9 cellular contexts compared by ENCODE assay signal in genomic region chr19:57664269-57665127, GRCh38. TPM values are rescaled to one million over a fixed set of nuclear protein-coding genes. Genes with fewer than 3 reads are reported as not detected.
A peak's percentile ranks its signal among the peaks of the same experiment; 100 is the strongest.
DNase-seq lines count a peak whose midpoint lies in the region; FAIRE-seq and TF ChIP-seq lines count a peak whose summit lies in the region.
"Had no signal": no experiment of that assay in that cellular context is flagged by ENCODE, and none has a peak within 500 bp of the region (broad histone marks: within the 10 kb centered on the region; RNA-seq: fewer than 3 reads in every experiment).

No MANE protein-coding gene starts in this region.

- no peaks in the 10 kb centered on the region for H4K20me1 ChIP-seq in PC-9 (ENCODE audit: insufficient read depth)

- H3K4me2 ChIP-seq in PC-9: peak overlapping the region; percentile 98

- TF ChIP-seq CTCF in PC-9 (conservative IDR thresholded peaks at IDR 0.05) (no peak), coronary artery (IDR thresholded peaks at IDR 0.05) (no peak), kidney epithelial cell (IDR thresholded peaks at IDR 0.05; ENCODE audit: insufficient read depth, low read length, poor library complexity, severe bottlenecking) (no peak)

- H2AFZ ChIP-seq in PC-9: peak overlapping the region; percentile 89

- CTCF ChIA-PET in PC-9 (lab: Charles Lee): no interaction called here

- POLR2A ChIA-PET in PC-9 (lab: Charles Lee; ENCODE audit: unreplicated experiment): interaction anchor here (0.5 to 0.7 kb wide), 5 partner anchors 8 to 464 kb away, joined by 3 to 35 read pairs (median 5); no protein-coding TSS in a partner anchor

- 0 out of 2 replicates have a peak, but pooled peaks cover 8% of the 10 kb centered on the region for H3F3A ChIP-seq in PC-9 (ENCODE audit: insufficient read depth, low read depth)

- WGBS in small intestine, 3 donors: 3 to 7% (median 5%) methylated on average over 44 to 64 of the region's 64 CpGs

- no TSS peak for BruUV-seq in PC-9 (replicated peaks; lab: Mats Ljungman, UMichigan)

- no peaks in the 10 kb centered on the region for H3K36me3 ChIP-seq in PC-9 (ENCODE audit: low read depth)
- H3K36me3 ChIP-seq in kidney epithelial cell (ENCODE audit: control insufficient read depth, insufficient read depth, low read length): no peaks in the 10 kb centered on the region
- H3K36me3 ChIP-seq in small intestine (ENCODE audit: control insufficient read depth in 2 of 2, insufficient read depth in 2 of 2, low read length in 2 of 2): no peaks in the 10 kb centered on the region

- no peaks in the 10 kb centered on the region for H3K79me2 ChIP-seq in PC-9 (ENCODE audit: low read depth)

- H3K4me3 ChIP-seq in PC-9: peak overlapping the region; percentile 70
- peak overlapping the region; percentile 71 for H3K4me3 ChIP-seq in coronary artery
- H3K4me3 ChIP-seq in kidney epithelial cell (ENCODE audit: low read depth, low read length): peak overlapping the region; percentile 48
- H3K4me3 ChIP-seq in small intestine (ENCODE audit: low read depth in 1 of 2, low read length in 2 of 2): peak overlapping the region in 1 of 2 donors; percentile 48

- H3K9me3 ChIP-seq in PC-9 (ENCODE audit: insufficient read depth, low read depth) (no peaks in the 10 kb centered on the region), small intestine (ENCODE audit: control insufficient read depth, low read depth) (no peaks in the 10 kb centered on the region)

- no peak for FAIRE-seq in small intestine (lab: Jason Lieb, UNC)

- H3K27me3 ChIP-seq in PC-9 (ENCODE audit: insufficient read depth, low read depth): peaks cover 46% of the 10 kb centered on the region
- no peaks in the 10 kb centered on the region for H3K27me3 ChIP-seq in kidney epithelial cell (ENCODE audit: control insufficient read depth, insufficient read depth, low read length)
- H3K27me3 ChIP-seq in small intestine (ENCODE audit: control insufficient read depth in 2 of 2, insufficient read depth in 2 of 2, low read length in 2 of 2): peaks cover 0 to 4% of the 10 kb centered on the region in 2 donors

- DNase-seq in stimulated activated CD4-positive, alpha-beta T cell treated with anti-CD3 and anti-CD28 coated beads, Interleukin-15, amount 100 ng/mL, for 24 hours: peak; percentile 23
- DNase-seq in stimulated activated CD4-positive, alpha-beta T cell treated with anti-CD3 and anti-CD28 coated beads, Interleukin-4, amount 100 ng/mL, for 1 hour: no peak
- DNase-seq in PC-9 (peak; percentile 38 to 49), coronary artery (ENCODE audit: low spot score) (no peak), kidney epithelial cell (ENCODE audit: low read depth) (no peak), small intestine (peak; percentile 37), NOMO-1 treated with DMSO at 0.1 percent for 48 hours (lab: John Stamatoyannopoulos, UW; ENCODE audit: unreplicated experiment) (no peak)
- DNase-seq in activated CD4-positive, CD25-positive, alpha-beta regulatory T cell treated with anti-CD3 and anti-CD28 coated beads, Interleukin-2, amount 50 U/mL, for 72 hours: no peak

- intact Hi-C loops in PC-9 (cut with micrococcal nuclease; ENCODE audit: unreplicated experiment): no loop called here

- H3K4me1 ChIP-seq in PC-9 (replicated peaks; ENCODE audit: insufficient read depth) (peaks cover 7% of the 10 kb centered on the region), small intestine (ENCODE audit: control insufficient read depth in 2 of 2, insufficient read depth in 1 of 2, low read depth in 1 of 2, low read length in 1 of 2) (no peaks in the 10 kb centered on the region)

- no peaks in the 10 kb centered on the region for H3K9me2 ChIP-seq in PC-9 (ENCODE audit: insufficient read depth)

- H3K27ac ChIP-seq in PC-9 (no peak overlapping the region), coronary artery (peak overlapping the region; percentile 32 to 65), small intestine (ENCODE audit: low read depth in 1 of 2, low read length in 1 of 2) (peak overlapping the region in 1 of 2 donors; percentile 22)
- H3K27ac ChIP-seq: epithelial cell of prostate had no signal

RNA-seq across cellular contexts. Expression of gene ZSCAN4, which starts 4.2 kb away (rescaled TPM):
- total RNA-seq in PC-9 (2021) (not detected in 2 replicates), kidney epithelial cell (not detected in 2 replicates)
- polyA plus RNA-seq in small intestine: under 1 TPM in 1 of 3 donors, not detected in 2; 0.06 TPM

RNA-seq across cellular contexts. Expression of gene ZNF551, which starts 17.3 kb away (rescaled TPM):
- 9.6 and 9.8 TPM in 2 replicates for total RNA-seq in PC-9 (2021)
- total RNA-seq in kidney epithelial cell: 6.0 and 8.5 TPM in 2 replicates
- 1 to 10 TPM; 1.1 to 3.2 (median 1.1) TPM for polyA plus RNA-seq in small intestine

RNA-seq across cellular contexts. Expression of gene ZNF211, which starts 31.5 kb away (rescaled TPM):
- total RNA-seq in PC-9 (2021) (7.9 and 11.4 TPM in 2 replicates), kidney epithelial cell (6.9 and 10.4 TPM in 2 replicates)
- 10 to 100 TPM in 1 of 3 donors, 1 to 10 TPM in 2; 4.3 to 12.3 (median 7.0) TPM for polyA plus RNA-seq in small intestine

RNA-seq across cellular contexts. Expression of gene ZNF154, which starts 44.5 kb away (rescaled TPM):
- total RNA-seq in PC-9 (2021) (0.17 and 0.20 TPM in 2 replicates), kidney epithelial cell (2.9 and 3.3 TPM in 2 replicates)
- 1 to 10 TPM in 1 of 3 donors, under 1 TPM in 1, not detected in 1; 0.27 to 1.4 TPM for polyA plus RNA-seq in small intestine

RNA-seq across cellular contexts. Expression of gene ZNF134, which starts 50.5 kb away (rescaled TPM):
- total RNA-seq in PC-9 (2021): 16.5 and 19.1 TPM in 2 replicates
- total RNA-seq in kidney epithelial cell: 34.8 and 40.6 TPM in 2 replicates
- 1 to 10 TPM; 1.9 to 5.4 (median 3.1) TPM for polyA plus RNA-seq in small intestine

Comparison
In these comparisons a context has a peak if more than half of its experiments do, and no peak if none do; other contexts are left out.
1. DNase-seq: peak in stimulated activated CD4-positive, alpha-beta T cell treated with anti-CD3 and anti-CD28 coated beads, Interleukin-15, amount 100 ng/mL, for 24 hours (single experiment), PC-9 (2 of 2) and small intestine (single experiment); none in stimulated activated CD4-positive, alpha-beta T cell treated with anti-CD3 and anti-CD28 coated beads, Interleukin-4, amount 100 ng/mL, for 1 hour (single experiment), coronary artery (single experiment), kidney epithelial cell (single experiment), activated CD4-positive, CD25-positive, alpha-beta regulatory T cell treated with anti-CD3 and anti-CD28 coated beads, Interleukin-2, amount 50 U/mL, for 72 hours (single experiment) and NOMO-1 treated with DMSO at 0.1 percent for 48 hours (single experiment).